In genomic region chr17:69445132-69445531, GRCh38 we compare ENCODE assay signal across 14 cellular contexts. TPM values are rescaled to one million over a fixed set of nuclear protein-coding genes. Genes with fewer than 3 reads are reported as not detected.
DNase-seq lines count a peak whose midpoint lies in the region; ATAC-seq and TF ChIP-seq lines count a peak whose summit lies in the region.
"Had no signal": no experiment of that assay in that cellular context is flagged by ENCODE, and none has a peak within 500 bp of the region (broad histone marks: within the 10 kb centered on the region; RNA-seq: fewer than 3 reads in every experiment).

No MANE protein-coding gene starts in this region.

- peak overlapping the region; percentile 44 for H3K27ac Mint-ChIP-seq in activated T-cell treated with anti-CD3 and anti-CD28 coated beads, Interleukin-2, amount 50 U/mL, for 72 hours
- H3K27ac Mint-ChIP-seq in activated CD8-positive, alpha-beta T cell treated with anti-CD3 and anti-CD28 coated beads for 36 hours = peak overlapping the region; percentile 71
- peak overlapping the region; percentile 70 for H3K27ac Mint-ChIP-seq in endothelial cell (ENCODE audit: unreplicated experiment)

- TF ChIP-seq CTCF in activated CD8-positive, alpha-beta T cell treated with anti-CD3 and anti-CD28 coated beads for 36 hours (IDR thresholded peaks at IDR 0.05) = no peak
- no peak for TF ChIP-seq CTCF in endothelial cell (IDR thresholded peaks at IDR 0.05; ENCODE audit: unreplicated experiment)

- no peak for ATAC-seq in activated T-cell treated with anti-CD3 and anti-CD28 coated beads, Interleukin-2, amount 50 U/mL, for 72 hours (replicated peaks in 1 of 2)
- ATAC-seq in activated CD8-positive, alpha-beta T cell treated with anti-CD3 and anti-CD28 coated beads for 36 hours = no peak
- no peak for ATAC-seq in HG02970 (IDR thresholded peaks at IDR 0.05; ENCODE audit: low FRiP score, unreplicated experiment)
- ATAC-seq in esophagus mucosa = no peak

- peaks cover 14% of the 10 kb centered on the region for H3K4me1 Mint-ChIP-seq in activated T-cell treated with anti-CD3 and anti-CD28 coated beads, Interleukin-2, amount 50 U/mL, for 72 hours (ENCODE audit: low read depth)
- H3K4me1 Mint-ChIP-seq in activated CD8-positive, alpha-beta T cell treated with anti-CD3 and anti-CD28 coated beads for 36 hours (ENCODE audit: low read depth) = peaks cover 10% of the 10 kb centered on the region
- peaks cover 38% of the 10 kb centered on the region for H3K4me1 Mint-ChIP-seq in endothelial cell (ENCODE audit: unreplicated experiment)

- no peak for DNase-seq in activated T-cell treated with anti-CD3 and anti-CD28 coated beads, Interleukin-2, amount 50 U/mL, for 72 hours
- DNase-seq in activated T-cell treated with anti-CD3 and anti-CD28 coated beads for 4 hours (no peak), endothelial cell (ENCODE audit: low spot score) (no peak), NCI-H2171 (lab: John Stamatoyannopoulos, UW) (no peak)
- no peak for DNase-seq in activated CD8-positive, alpha-beta T cell treated with anti-CD3 and anti-CD28 coated beads for 36 hours
- DNase-seq in activated CD4-positive, alpha-beta T cell treated with anti-CD3 and anti-CD28 coated beads, Interleukin-2, amount 50 U/mL, for 48 hours = no peak
- DNase-seq: DMS79, MM.1S, NCI-H1417, NCI-H1930, NCI-H524, SHP77 treated with DMSO at 0.1 percent for 48 hours had no signal

- H3K9me3 Mint-ChIP-seq in activated T-cell treated with anti-CD3 and anti-CD28 coated beads, Interleukin-2, amount 50 U/mL, for 72 hours = peaks cover 2% of the 10 kb centered on the region in 2 donors
- H3K9me3 Mint-ChIP-seq in activated CD8-positive, alpha-beta T cell treated with anti-CD3 and anti-CD28 coated beads for 36 hours = peaks cover 7% of the 10 kb centered on the region
- H3K9me3 Mint-ChIP-seq in endothelial cell (ENCODE audit: unreplicated experiment) = no peaks in the 10 kb centered on the region

- intact Hi-C loops in activated CD8-positive, alpha-beta T cell treated with anti-CD3 and anti-CD28 coated beads for 36 hours (cut with micrococcal nuclease) = no loop called here

- no peak overlapping the region for H3K4me3 Mint-ChIP-seq in activated T-cell treated with anti-CD3 and anti-CD28 coated beads, Interleukin-2, amount 50 U/mL, for 72 hours
- H3K4me3 Mint-ChIP-seq in activated CD8-positive, alpha-beta T cell treated with anti-CD3 and anti-CD28 coated beads for 36 hours = no peak overlapping the region
- no peak overlapping the region for H3K4me3 Mint-ChIP-seq in endothelial cell (ENCODE audit: unreplicated experiment)

- POLR2A ChIA-PET in activated CD8-positive, alpha-beta T cell treated with anti-CD3 and anti-CD28 coated beads for 36 hours (lab: Charles Lee) = interaction anchor here (1.0 to 1.1 kb wide), 2 partner anchors 12 to 15 kb away, joined by 3 read pairs; no protein-coding TSS in a partner anchor

- H3K36me3 Mint-ChIP-seq in activated T-cell treated with anti-CD3 and anti-CD28 coated beads, Interleukin-2, amount 50 U/mL, for 72 hours (ENCODE audit: insufficient read depth in 2 of 2) = peaks cover 3 to 6% of the 10 kb centered on the region in 2 donors
- H3K36me3 Mint-ChIP-seq in activated CD8-positive, alpha-beta T cell treated with anti-CD3 and anti-CD28 coated beads for 36 hours (ENCODE audit: low read depth) = peaks cover 8% of the 10 kb centered on the region
- peaks cover 6% of the 10 kb centered on the region for H3K36me3 Mint-ChIP-seq in endothelial cell (ENCODE audit: low read depth, unreplicated experiment)

- CTCF ChIA-PET in activated CD8-positive, alpha-beta T cell treated with anti-CD3 and anti-CD28 coated beads for 36 hours (lab: Charles Lee) = no interaction called here

- no peaks in the 10 kb centered on the region for H3K27me3 Mint-ChIP-seq in activated T-cell treated with anti-CD3 and anti-CD28 coated beads, Interleukin-2, amount 50 U/mL, for 72 hours (ENCODE audit: low read depth)
- no peaks in the 10 kb centered on the region for H3K27me3 Mint-ChIP-seq in activated CD8-positive, alpha-beta T cell treated with anti-CD3 and anti-CD28 coated beads for 36 hours
- H3K27me3 Mint-ChIP-seq in endothelial cell (ENCODE audit: unreplicated experiment) = peaks cover 10% of the 10 kb centered on the region

RNA-seq across cellular contexts. Expression of gene MAP2K6, which starts 30.6 kb away (rescaled TPM):
- total RNA-seq in activated T-cell treated with anti-CD3 and anti-CD28 coated beads, Interleukin-2, amount 50 U/mL, for 72 hours = 1 to 10 TPM; 2.2 to 3.5 TPM
- 1 to 10 TPM; 3.2 to 3.3 TPM for total RNA-seq in activated CD8-positive, alpha-beta T cell treated with anti-CD3 and anti-CD28 coated beads for 36 hours
- total RNA-seq in endothelial cell (ENCODE audit: unreplicated experiment) = 30.5 TPM
- total RNA-seq in esophagus mucosa = 6.9 TPM
